Comparison of ENCODE assay signal across 1 cellular context in genomic region chr6:1724616-1725015, GRCh38.
TF ChIP-seq lines count a peak whose summit lies in the region.

No MANE protein-coding gene starts in this region.

TF ChIP-seq in WTC11, 78 proteins besides CTCF, POLR2A, EP300 and RAD21 (continued from another document):
- TF ChIP-seq ZNF423 (CRISPR knock-in tag; IDR thresholded peaks at IDR 0.05) (no peak), ESRRA (CRISPR knock-in tag; IDR thresholded peaks at IDR 0.05; ENCODE audit: borderline replicate concordance) (no peak), GRHL2 (CRISPR knock-in tag; IDR thresholded peaks at IDR 0.05; ENCODE audit: insufficient replicate concordance, severe bottlenecking) (no peak), TEAD1 (CRISPR knock-in tag; IDR thresholded peaks at IDR 0.05) (no peak), E2F4 (CRISPR knock-in tag; IDR thresholded peaks at IDR 0.05; ENCODE audit: borderline replicate concordance, low read depth) (no peak), ERG (CRISPR knock-in tag; IDR thresholded peaks at IDR 0.05) (no peak), ZNF416 (CRISPR knock-in tag; IDR thresholded peaks at IDR 0.05) (no peak)
